25 cellular contexts compared by ENCODE assay signal in the genomic region with DNA sequence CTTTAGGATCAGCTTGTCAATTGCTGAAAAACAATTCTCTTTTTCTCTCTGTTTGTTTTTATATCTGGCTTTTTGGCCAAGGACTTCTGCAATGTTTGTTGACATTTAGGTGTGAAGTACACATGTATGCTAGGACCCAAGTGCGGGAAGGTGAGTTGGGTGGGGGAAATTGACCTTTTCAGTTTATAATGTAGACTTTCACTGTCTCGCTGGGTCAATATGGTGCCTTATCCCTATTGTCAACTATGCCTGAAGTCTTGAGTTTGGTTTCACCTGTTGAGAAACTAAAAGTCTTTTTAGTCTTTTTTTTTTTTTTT. TPM values are rescaled to one million over a fixed set of nuclear protein-coding genes. Genes with fewer than 3 reads are reported as not detected.
A peak's percentile ranks its signal among the peaks of the same experiment; 100 is the strongest.
DNase-seq lines count a peak whose midpoint lies in the region; ATAC-seq and TF ChIP-seq lines count a peak whose summit lies in the region.
"Had no signal": no experiment of that assay in that cellular context is flagged by ENCODE, and none has a peak within 500 bp of the region (broad histone marks: within the 10 kb centered on the region; RNA-seq: fewer than 3 reads in every experiment).

No MANE protein-coding gene starts in this region.

- no peak for ATAC-seq in CD4-positive, CD25-positive, alpha-beta regulatory T cell (ENCODE audit: low read depth in 2 of 2)
- ATAC-seq in GM21717 (IDR thresholded peaks at IDR 0.05; ENCODE audit: unreplicated experiment) (no peak), HG03025 (IDR thresholded peaks at IDR 0.05; ENCODE audit: low FRiP score, unreplicated experiment) (no peak)
- ATAC-seq: A549, PC-3 had no signal

- WGBS in adrenal gland, 4 donors, result 72 to 85% (median 79%) methylated on average over 2 of the region's 2 CpGs
- WGBS in liver, result 52% methylated on average over 2 of the region's 2 CpGs
- 95% methylated on average over 2 of the region's 2 CpGs for WGBS in esophagus muscularis mucosa

- intact Hi-C loops in adrenal gland (cut with DNase I), result no loop called here
- intact Hi-C loops in esophagus muscularis mucosa (cut with DNase I), result no loop called here

- peaks cover 12 to 14% of the 10 kb centered on the region in 2 experiments for H3K9me3 ChIP-seq in CD4-positive, CD25-positive, alpha-beta regulatory T cell (ENCODE audit: control insufficient read depth in 2 of 2, low read length in 2 of 2)
- H3K9me3 ChIP-seq in Karpas-422 (ENCODE audit: low read length) (peaks cover 15% of the 10 kb centered on the region; the same call in 1 of the 2 replicates), adrenal gland (replicated peaks in 1 of 3) (no peaks in the 10 kb centered on the region), liver (ENCODE audit: control insufficient read depth in 4 of 4, low read length in 3 of 4) (peaks cover 0 to 6% (median 1%) of the 10 kb centered on the region in 4 donors), esophagus muscularis mucosa (peaks cover 0 to 5% (median 0%) of the 10 kb centered on the region in 4 donors)
- H3K9me3 ChIP-seq: SK-N-SH had no signal

- peaks cover 7% of the 10 kb centered on the region for H3K4me1 ChIP-seq in CD4-positive, CD25-positive, alpha-beta regulatory T cell (ENCODE audit: control insufficient read depth, insufficient read depth, low read length, poor library complexity, severe bottlenecking)
- peaks cover 70% of the 10 kb centered on the region for H3K4me1 ChIP-seq in Karpas-422 (ENCODE audit: low read length)
- H3K4me1 ChIP-seq in adrenal gland (replicated peaks in 1 of 2), result peaks cover 12 to 25% of the 10 kb centered on the region in 2 donors
- H3K4me1 ChIP-seq in liver (ENCODE audit: control insufficient read depth in 4 of 4, insufficient read depth in 4 of 4, low read length in 3 of 4), result peaks cover 0 to 8% (median 3%) of the 10 kb centered on the region in 4 donors
- H3K4me1 ChIP-seq in esophagus muscularis mucosa, result peaks cover 0 to 12% (median 6%) of the 10 kb centered on the region in 4 donors

- TF ChIP-seq POLR2A in adrenal gland (IDR thresholded peaks at IDR 0.05) (no peak), esophagus muscularis mucosa (IDR thresholded peaks at IDR 0.05; ENCODE audit: low read depth) (no peak)

- no peaks in the 10 kb centered on the region for H4K20me1 ChIP-seq in Karpas-422 (ENCODE audit: insufficient read depth, low read depth, low read length)

- TF ChIP-seq RAD21 in liver (IDR thresholded peaks at IDR 0.05), result no peak

- peaks cover 85% of the 10 kb centered on the region for H3K79me2 ChIP-seq in Karpas-422 (ENCODE audit: low read length)

- no peak for DNase-seq in CD4-positive, CD25-positive, alpha-beta regulatory T cell
- DNase-seq in Karpas-422 (no peak), adrenal gland (no peak), esophagus muscularis mucosa (ENCODE audit: extremely low spot score) (no peak), DMS53 treated with DMSO at 0.1 percent for 48 hours (lab: John Stamatoyannopoulos, UW; ENCODE audit: unreplicated experiment) (no peak)
- DNase-seq: CD8-positive, alpha-beta memory T cell; DMS53; HFFc6; Kasumi-1; MM.1S; NCI-H1092; NCI-H187; NCI-H2227 treated with DMSO at 0.1 percent for 48 hours; NCI-H510A treated with DMSO at 0.1 percent for 48 hours; NCI-H82; PC-3; RPMI8226; SHP77 treated with DMSO at 0.1 percent for 48 hours; SK-N-SH had no signal

- H3K27me3 ChIP-seq in CD4-positive, CD25-positive, alpha-beta regulatory T cell (ENCODE audit: control insufficient read depth, insufficient read depth, low read length), result no peaks in the 10 kb centered on the region
- H3K27me3 ChIP-seq in Karpas-422 (ENCODE audit: low read length) (no peaks in the 10 kb centered on the region), adrenal gland (no peaks in the 10 kb centered on the region), liver (ENCODE audit: control insufficient read depth in 4 of 4, insufficient read depth in 4 of 4, low read length in 3 of 4) (no peaks in the 10 kb centered on the region), esophagus muscularis mucosa (no peaks in the 10 kb centered on the region)
- H3K27me3 ChIP-seq: BLaER1 had no signal

- no peaks in the 10 kb centered on the region for H3K9me2 ChIP-seq in Karpas-422 (replicated peaks; ENCODE audit: insufficient read depth, low read length)
- H3K9me2 ChIP-seq: SK-N-SH had no signal

- no peaks in the 10 kb centered on the region for H3K27me3 Mint-ChIP-seq in CD4-positive, CD25-positive, alpha-beta regulatory T cell
- H3K27me3 Mint-ChIP-seq: CD8-positive, alpha-beta memory T cell; IgD-negative memory B cell had no signal

- no peak for TF ChIP-seq CTCF in adrenal gland (IDR thresholded peaks at IDR 0.05)
- no peak for TF ChIP-seq CTCF in liver (IDR thresholded peaks at IDR 0.05; ENCODE audit: low read depth, low read length, missing input control)
- no peak for TF ChIP-seq CTCF in esophagus muscularis mucosa (IDR thresholded peaks at IDR 0.05)

- peaks cover 0 to 13% (median 9%) of the 10 kb centered on the region in 7 donors for H3K9me3 Mint-ChIP-seq in CD4-positive, CD25-positive, alpha-beta regulatory T cell
- H3K9me3 Mint-ChIP-seq: HFFc6 had no signal

- H3K4me2 ChIP-seq in Karpas-422 (ENCODE audit: low read depth, low read length, poor library complexity, severe bottlenecking), result no peak overlapping the region
- H3K4me2 ChIP-seq: A549, BLaER1, SK-N-SH had no signal

- H3K9ac ChIP-seq in Karpas-422 (ENCODE audit: low read length) (no peak overlapping the region), liver (ENCODE audit: low read depth in 1 of 2, low read length in 2 of 2) (no peak overlapping the region)
- H3K9ac ChIP-seq: BLaER1, SK-N-SH had no signal

- H3K4me1 Mint-ChIP-seq in CD4-positive, CD25-positive, alpha-beta regulatory T cell, result peaks cover 22 to 75% (median 48%) of the 10 kb centered on the region in 4 donors

- peaks cover 21% of the 10 kb centered on the region for H3K36me3 Mint-ChIP-seq in CD4-positive, CD25-positive, alpha-beta regulatory T cell

- H3K27ac Mint-ChIP-seq in CD4-positive, CD25-positive, alpha-beta regulatory T cell, result peak overlapping the region in 2 of 3 donors; percentile 49 to 56
- H3K27ac Mint-ChIP-seq: HFFc6, IgD-negative memory B cell had no signal

- H3K4me3 ChIP-seq in CD4-positive, CD25-positive, alpha-beta regulatory T cell (ENCODE audit: low read depth, low read length), result no peak overlapping the region
- H3K4me3 ChIP-seq in Karpas-422 (ENCODE audit: low read length), result no peak overlapping the region
- no peak overlapping the region for H3K4me3 ChIP-seq in adrenal gland
- H3K4me3 ChIP-seq in liver (ENCODE audit: low read depth in 1 of 3, low read length in 3 of 3), result no peak overlapping the region
- no peak overlapping the region for H3K4me3 ChIP-seq in esophagus muscularis mucosa
- H3K4me3 ChIP-seq: A549, BLaER1 had no signal

- H3K4me3 Mint-ChIP-seq in CD4-positive, CD25-positive, alpha-beta regulatory T cell, result peak overlapping the region in 1 of 4 donors; percentile 6
- H3K4me3 Mint-ChIP-seq: CD8-positive, alpha-beta memory T cell; HFFc6 had no signal

- H3K36me3 ChIP-seq in CD4-positive, CD25-positive, alpha-beta regulatory T cell (ENCODE audit: control insufficient read depth, insufficient read depth, low read length), result peaks cover 14% of the 10 kb centered on the region
- H3K36me3 ChIP-seq in Karpas-422 (ENCODE audit: insufficient read depth, low read length) (peaks cover 17% of the 10 kb centered on the region), adrenal gland (replicated peaks in 1 of 2) (no peaks in the 10 kb centered on the region), liver (ENCODE audit: control insufficient read depth in 4 of 4, insufficient read depth in 3 of 4, low read depth in 1 of 4, low read length in 3 of 4) (peaks cover 0 to 3% (median 0%) of the 10 kb centered on the region in 4 donors), esophagus muscularis mucosa (no peaks in the 10 kb centered on the region)

- TF ChIP-seq EP300 in esophagus muscularis mucosa (IDR thresholded peaks at IDR 0.05), result no peak

- no peak overlapping the region for H2AFZ ChIP-seq in Karpas-422 (ENCODE audit: low read length)

- no peak overlapping the region for H3K27ac ChIP-seq in CD4-positive, CD25-positive, alpha-beta regulatory T cell (ENCODE audit: insufficient read depth, low read length, poor library complexity, severe bottlenecking)
- H3K27ac ChIP-seq in Karpas-422 (ENCODE audit: low read length), result peak overlapping the region; percentile 42
- H3K27ac ChIP-seq in adrenal gland, result peak overlapping the region in 4 of 5 donors; percentile 30 to 72 (median 48)
- H3K27ac ChIP-seq in liver (ENCODE audit: low read depth in 1 of 2, low read length in 2 of 2), result no peak overlapping the region
- H3K27ac ChIP-seq in esophagus muscularis mucosa (replicated peaks in 1 of 4), result no peak overlapping the region
- H3K27ac ChIP-seq: A549, BLaER1 had no signal

TF ChIP-seq in liver, 16 proteins besides CTCF, POLR2A, EP300 and RAD21:
- no peak for TF ChIP-seq EGR1 (IDR thresholded peaks at IDR 0.05; ENCODE audit: low read depth in 2 of 2)
- TF ChIP-seq FOXA2 (IDR thresholded peaks at IDR 0.05), result peak; percentile 11

RNA-seq across cellular contexts. Expression of a gene that starts 9.5 kb away (rescaled TPM):
- total RNA-seq in CD4-positive, CD25-positive, alpha-beta regulatory T cell, result 93.0 TPM
- polyA plus RNA-seq in CD4-positive, CD25-positive, alpha-beta regulatory T cell, result 10 to 100 TPM; 36.3 to 43.4 (median 39.2) TPM
- total RNA-seq in Karpas-422 (2014; rRNA removed; shearing (Covaris generic); ENCODE audit: low replicate concordance), result 30.7 and 42.0 TPM in 2 replicates
- total RNA-seq in adrenal gland (10 to 100 TPM; 62.2 to 99.8 (median 77.7) TPM), liver (10 to 100 TPM; 15.8 to 22.7 TPM), esophagus muscularis mucosa (10 to 100 TPM; 21.9 to 32.8 (median 27.8) TPM)
- polyA plus RNA-seq in adrenal gland (10 to 100 TPM; 28.3 to 45.7 (median 31.6) TPM), liver (10 to 100 TPM in 1 of 2 donors, 1 to 10 TPM in 1; 8.6 to 11.5 TPM)

RNA-seq across cellular contexts. Expression of a gene that starts 16.9 kb away (rescaled TPM):
- total RNA-seq in CD4-positive, CD25-positive, alpha-beta regulatory T cell, result 36.1 TPM
- 10 to 100 TPM; 49.2 to 62.6 (median 52.8) TPM for polyA plus RNA-seq in CD4-positive, CD25-positive, alpha-beta regulatory T cell
- 50.5 and 68.3 TPM in 2 replicates for total RNA-seq in Karpas-422 (2014; rRNA removed; shearing (Covaris generic); ENCODE audit: low replicate concordance)
- 10 to 100 TPM; 57.1 to 98.4 (median 77.2) TPM for total RNA-seq in adrenal gland
- 10 to 100 TPM; 29.5 to 68.1 (median 38.6) TPM for polyA plus RNA-seq in adrenal gland
- 10 to 100 TPM in 1 of 2 donors, 1 to 10 TPM in 1; 6.9 to 10.1 TPM for total RNA-seq in liver
- polyA plus RNA-seq in liver, result 10 to 100 TPM; 14.9 to 19.7 TPM
- 10 to 100 TPM; 22.4 to 39.2 (median 30.3) TPM for total RNA-seq in esophagus muscularis mucosa

RNA-seq across cellular contexts. Expression of a gene that starts 45.2 kb away (rescaled TPM):
- 3.9 TPM for total RNA-seq in CD4-positive, CD25-positive, alpha-beta regulatory T cell
- polyA plus RNA-seq in CD4-positive, CD25-positive, alpha-beta regulatory T cell, result 10 to 100 TPM in 2 of 4 donors, 1 to 10 TPM in 2; 4.1 to 15.1 (median 8.7) TPM
- 16.2 and 19.0 TPM in 2 replicates for total RNA-seq in Karpas-422 (2014; rRNA removed; shearing (Covaris generic); ENCODE audit: low replicate concordance)
- total RNA-seq in adrenal gland (100 to 1,000 TPM in 4 of 8 donors, 10 to 100 TPM in 4; 56.6 to 226 (median 99.5) TPM), liver (1 to 10 TPM; 1.9 TPM), esophagus muscularis mucosa (100 to 1,000 TPM in 2 of 4 donors, 10 to 100 TPM in 2; 54.5 to 114 (median 96.3) TPM)
- polyA plus RNA-seq in adrenal gland (100 to 1,000 TPM in 2 of 3 donors, 10 to 100 TPM in 1; 22.0 to 171 (median 102) TPM), liver (1 to 10 TPM in 1 of 2 donors, under 1 TPM in 1; 0.92 to 5.5 TPM)

Comparison
In these comparisons a context has a peak if more than half of its experiments do, and no peak if none do; other contexts are left out.
1. H3K27ac ChIP-seq: peak in Karpas-422 (single experiment) and adrenal gland (4 of 5); none in CD4-positive, CD25-positive, alpha-beta regulatory T cell (single experiment), liver (0 of 2) and esophagus muscularis mucosa (0 of 4).